ENCODE assay signal across 20 cellular contexts in genomic region chr5:5339257-5339656, GRCh38.
DNase-seq lines count a peak whose midpoint lies in the region; ATAC-seq, FAIRE-seq and TF ChIP-seq lines count a peak whose summit lies in the region.
"Had no signal": no experiment of that assay in that cellular context is flagged by ENCODE, and none has a peak within 500 bp of the region (broad histone marks: within the 10 kb centered on the region; RNA-seq: fewer than 3 reads in every experiment).

No MANE protein-coding gene starts in this region.

- H3K4me3 Mint-ChIP-seq in nephron = no peak overlapping the region
- H3K4me3 Mint-ChIP-seq in activated T-cell treated with anti-CD3 and anti-CD28 coated beads, Interleukin-2, amount 50 U/mL, for 4 hours = no peak overlapping the region
- H3K4me3 Mint-ChIP-seq: CD4-positive, alpha-beta T cell; GM23338; IgD-negative memory B cell had no signal

- H3K27me3 ChIP-seq in A673 (replicated peaks; ENCODE audit: insufficient read depth, low read depth, low read length, poor library complexity) = no peaks in the 10 kb centered on the region
- H3K27me3 ChIP-seq in tibial artery = no peaks in the 10 kb centered on the region

- peaks cover 3% of the 10 kb centered on the region for H3K36me3 Mint-ChIP-seq in nephron (ENCODE audit: low read depth)
- H3K36me3 Mint-ChIP-seq in activated T-cell treated with anti-CD3 and anti-CD28 coated beads, Interleukin-2, amount 50 U/mL, for 4 hours (ENCODE audit: insufficient read depth) = no peaks in the 10 kb centered on the region
- H3K36me3 Mint-ChIP-seq: IgD-negative memory B cell had no signal

- peak overlapping the region in 2 of 3 experiments; percentile 26 to 27 for H3K27ac Mint-ChIP-seq in nephron
- H3K27ac Mint-ChIP-seq: CD4-positive, alpha-beta T cell; GM23338; IgD-negative memory B cell had no signal

- intact Hi-C loops in A673 (cut with micrococcal nuclease; ENCODE audit: unreplicated experiment) (no loop called here), tibial artery (cut with DNase I; ENCODE audit: low total_unique reads) (no loop called here)

- DNase-seq in A673 (ENCODE audit: low spot score) (no peak), RWPE1 (ENCODE audit: low spot score) (no peak), tibial artery (no peak), GM19239 (ENCODE audit: insufficient read length, low spot score) (no peak), NCI-H510A (lab: John Stamatoyannopoulos, UW) (no peak)
- DNase-seq in activated T-cell treated with anti-CD3 and anti-CD28 coated beads, Interleukin-2, amount 50 U/mL, for 4 hours = no peak
- DNase-seq: AML-193; Caco-2; CD4-positive, alpha-beta T cell; HCEC 1CT; KBM-7 had no signal

- peak overlapping the region; percentile 51 for H3K27ac ChIP-seq in A673 (ENCODE audit: low read depth, low read length, poor library complexity, severe bottlenecking)
- peak overlapping the region; percentile 69 for H3K27ac ChIP-seq in RWPE1
- peak overlapping the region; percentile 49 to 85 for H3K27ac ChIP-seq in tibial artery
- H3K27ac ChIP-seq: C4-2B had no signal

- TF ChIP-seq CTCF in A673 (conservative IDR thresholded peaks at IDR 0.05; ENCODE audit: low read depth, low read length) (no peak), RWPE1 (conservative IDR thresholded peaks at IDR 0.05; ENCODE audit: low read depth) (no peak), nephron (IDR thresholded peaks at IDR 0.05; ENCODE audit: unreplicated experiment in 3 of 3) (no peak), tibial artery (IDR thresholded peaks at IDR 0.05) (no peak)

- H3K4me3 ChIP-seq in A673 (ENCODE audit: low read depth, low read length, poor library complexity, severe bottlenecking) (no peak overlapping the region), tibial artery (no peak overlapping the region)
- H3K4me3 ChIP-seq: GM23338 had no signal

- H3K36me3 ChIP-seq in A673 (ENCODE audit: insufficient read depth, low read length, poor library complexity, severe bottlenecking) = no peaks in the 10 kb centered on the region
- no peaks in the 10 kb centered on the region for H3K36me3 ChIP-seq in tibial artery

- H3K27me3 Mint-ChIP-seq in nephron (ENCODE audit: low read depth) = peaks cover 8% of the 10 kb centered on the region
- peaks cover 2% of the 10 kb centered on the region for H3K27me3 Mint-ChIP-seq in activated T-cell treated with anti-CD3 and anti-CD28 coated beads, Interleukin-2, amount 50 U/mL, for 4 hours (ENCODE audit: low read depth)
- H3K27me3 Mint-ChIP-seq: IgD-negative memory B cell had no signal

- POLR2A ChIA-PET in A673 (lab: Charles Lee; ENCODE audit: low non-redundant PET) = no interaction called here
- POLR2A ChIA-PET in RWPE1 (lab: Yijun Ruan, JAX; ENCODE audit: low non-redundant PET) = no interaction called here

- CTCF ChIA-PET in A673 (lab: Charles Lee) (no interaction called here), RWPE1 (lab: Yijun Ruan, JAX) (interaction anchor here (0.6 kb wide), 2 partner anchors 26 to 197 kb away, joined by 3 read pairs; no protein-coding TSS in a partner anchor)

- H3K4me1 ChIP-seq in A673 (ENCODE audit: insufficient read depth, low read length, poor library complexity, severe bottlenecking) = peaks cover 45% of the 10 kb centered on the region
- peaks cover 3 to 30% (median 16%) of the 10 kb centered on the region in 4 donors for H3K4me1 ChIP-seq in tibial artery

- no TSS peak for BruUV-seq in A673 (replicated peaks; lab: Mats Ljungman, UMichigan)

- no peak for FAIRE-seq in GM19239 (lab: Jason Lieb, UNC)
- FAIRE-seq: D721Med, G401.6, GM12892, H54, HepG2 had no signal

- H3K9me3 Mint-ChIP-seq in nephron = peaks cover 8% of the 10 kb centered on the region
- H3K9me3 Mint-ChIP-seq in activated T-cell treated with anti-CD3 and anti-CD28 coated beads, Interleukin-2, amount 50 U/mL, for 4 hours = no peaks in the 10 kb centered on the region
- H3K9me3 Mint-ChIP-seq: CD4-positive, alpha-beta T cell; GM23338 had no signal

- peaks cover 68% of the 10 kb centered on the region for H3K4me1 Mint-ChIP-seq in nephron
- no peaks in the 10 kb centered on the region for H3K4me1 Mint-ChIP-seq in activated T-cell treated with anti-CD3 and anti-CD28 coated beads, Interleukin-2, amount 50 U/mL, for 4 hours (ENCODE audit: low read depth)
- H3K4me1 Mint-ChIP-seq: IgD-negative memory B cell had no signal

- H3K9me3 ChIP-seq in A673 (ENCODE audit: low read depth, low read length, poor library complexity, severe bottlenecking) = no peaks in the 10 kb centered on the region
- H3K9me3 ChIP-seq in tibial artery = no peaks in the 10 kb centered on the region
- H3K9me3 ChIP-seq: Caco-2 had no signal

- ATAC-seq in activated T-cell treated with anti-CD3 and anti-CD28 coated beads, Interleukin-2, amount 50 U/mL, for 4 hours = no peak
- ATAC-seq: HepG2 had no signal
